Comparison of ENCODE assay signal across 23 cellular contexts in the genomic region with DNA sequence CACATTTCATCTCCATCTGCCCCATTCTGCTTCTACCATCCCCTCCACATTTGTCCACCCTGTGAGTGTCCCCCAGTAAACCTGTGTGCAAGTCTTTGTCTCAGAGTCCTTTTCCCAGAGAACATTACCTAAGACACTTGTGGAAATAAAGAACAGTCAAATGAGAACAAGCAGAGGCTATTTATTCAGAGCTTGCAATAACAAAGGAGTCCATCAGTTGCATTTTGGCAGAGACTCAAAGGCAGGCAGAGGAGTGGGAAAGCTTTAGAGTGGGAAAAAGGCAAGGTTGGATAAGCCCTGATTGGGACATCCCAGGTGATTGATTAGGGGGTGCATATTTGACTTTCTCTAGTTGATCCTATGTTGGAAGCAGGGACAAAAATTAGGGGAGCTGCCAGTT. TPM values are rescaled to one million over a fixed set of nuclear protein-coding genes. Genes with fewer than 3 reads are reported as not detected.
DNase-seq lines count a peak whose midpoint lies in the region; ATAC-seq and TF ChIP-seq lines count a peak whose summit lies in the region.
"Had no signal": no experiment of that assay in that cellular context is flagged by ENCODE, and none has a peak within 500 bp of the region (broad histone marks: within the 10 kb centered on the region; RNA-seq: fewer than 3 reads in every experiment).

No MANE protein-coding gene starts in this region.

- no peak overlapping the region for H2BK5ac ChIP-seq in trophoblast cell (ENCODE audit: low read depth, low read length, poor library complexity)

- H3K9ac ChIP-seq in trophoblast cell (ENCODE audit: low read length): peak overlapping the region; percentile 48

- no peaks in the 10 kb centered on the region for H3K79me2 ChIP-seq in GM23338 (replicated peaks; ENCODE audit: insufficient read depth)
- no peaks in the 10 kb centered on the region for H3K79me2 ChIP-seq in trophoblast cell (ENCODE audit: control insufficient read depth, insufficient read depth, low read length, poor library complexity)

- H3K27me3 Mint-ChIP-seq in GM23338 (ENCODE audit: insufficient read depth, low read depth, poor library complexity): peaks cover 5% of the 10 kb centered on the region
- H3K27me3 Mint-ChIP-seq: dendritic cell treated with granulocyte-macrophage colony-stimulating factor and Interleukin-4, amounts not matched to agents 40 ng/mL and 50 ng/mL, for 4 days had no signal

- H3K4me3 ChIP-seq in GM23338 (no peak overlapping the region), trophoblast cell (ENCODE audit: low read depth, low read length) (no peak overlapping the region)
- H3K4me3 ChIP-seq: vagina had no signal

- H3K23ac ChIP-seq in trophoblast cell (ENCODE audit: low read length): no peak overlapping the region

- H3K9me2 ChIP-seq in GM23338 (ENCODE audit: insufficient read depth): 0 out of 2 replicates have a peak, but pooled peaks cover 6% of the 10 kb centered on the region

- H3K27me3 ChIP-seq in GM23338 (ENCODE audit: insufficient read depth): no peaks in the 10 kb centered on the region
- H3K27me3 ChIP-seq in trophoblast cell (ENCODE audit: insufficient read depth, low read length): no peaks in the 10 kb centered on the region
- H3K27me3 ChIP-seq: vagina had no signal

- H3K27ac Mint-ChIP-seq in GM23338: no peak overlapping the region
- H3K27ac Mint-ChIP-seq: CD8-positive, alpha-beta T cell; dendritic cell treated with granulocyte-macrophage colony-stimulating factor and Interleukin-4, amounts not matched to agents 40 ng/mL and 50 ng/mL, for 4 days; mesothelial cell of epicardium; natural killer cell treated with Interleukin-12 subunit alpha and Interleukin-12 subunit beta and Interleukin-15 and Interleukin-18, amount 100 ng/mL, for 72 hours; T-helper 2 cell treated with Interferon-gamma antibody and Interleukin-4, amounts not matched to agents 5 μg/mL and 100 μg/mL, for 36 hours; WTC11 had no signal

- H4K91ac ChIP-seq in trophoblast cell (ENCODE audit: low read depth, low read length): no peak overlapping the region

- H3K4me1 ChIP-seq in GM23338 (ENCODE audit: insufficient read depth): no peaks in the 10 kb centered on the region
- H3K4me1 ChIP-seq in trophoblast cell (ENCODE audit: control insufficient read depth in 1 of 2, insufficient read depth in 2 of 2, low read length in 2 of 2): no peaks in the 10 kb centered on the region
- H3K4me1 ChIP-seq: vagina had no signal

- no peak overlapping the region for H2BK120ac ChIP-seq in trophoblast cell (ENCODE audit: insufficient read depth, low read length, poor library complexity)

- peaks cover 4% of the 10 kb centered on the region; the same call in 1 of the 3 replicates for H3K4me1 Mint-ChIP-seq in GM23338

- 0 out of 2 replicates have a peak overlapping the region, but pooled peaks have one; percentile 30 for H2AFZ ChIP-seq in GM23338
- no peak overlapping the region for H2AFZ ChIP-seq in trophoblast cell (ENCODE audit: insufficient read depth, low read length, poor library complexity)

- no peak overlapping the region for H3K4ac ChIP-seq in trophoblast cell (ENCODE audit: low read depth, low read length)

- H3F3A ChIP-seq in GM23338 (replicated peaks; ENCODE audit: low read depth): no peaks in the 10 kb centered on the region

- ATAC-seq in GM23338: no peak
- ATAC-seq in HG03378 (IDR thresholded peaks at IDR 0.05; ENCODE audit: unreplicated experiment): no peak
- no peak for ATAC-seq in activated CD4-positive, CD25-positive, alpha-beta regulatory T cell treated with anti-CD3 and anti-CD28 coated beads, Interleukin-2, amount 50 U/mL, for 24 hours
- ATAC-seq: CD8-positive, alpha-beta T cell; WTC11 had no signal

- no peak for TF ChIP-seq CTCF in GM23338 (conservative IDR thresholded peaks at IDR 0.05; ENCODE audit: low read depth in 2 of 2)

- no peaks in the 10 kb centered on the region for H3K9me3 Mint-ChIP-seq in GM23338
- H3K9me3 Mint-ChIP-seq: HFFc6; natural killer cell treated with Interleukin-12 subunit alpha and Interleukin-12 subunit beta and Interleukin-15 and Interleukin-18, amount 100 ng/mL, for 72 hours; WTC11 had no signal

- H3K36me3 Mint-ChIP-seq in GM23338 (ENCODE audit: low read depth): no peaks in the 10 kb centered on the region
- H3K36me3 Mint-ChIP-seq: CD8-positive, alpha-beta T cell; mesothelial cell of epicardium; natural killer cell treated with Interleukin-12 subunit alpha and Interleukin-12 subunit beta and Interleukin-15 and Interleukin-18, amount 100 ng/mL, for 72 hours; WTC11 had no signal

- no peak for DNase-seq in GM23338 (ENCODE audit: low spot score)
- DNase-seq in NCI-H69 (lab: John Stamatoyannopoulos, UW): peak; percentile 4
- DNase-seq in fibroblast of peridontal ligament (ENCODE audit: extremely low read depth): peak; percentile 34
- DNase-seq in trophoblast cell: no peak
- no peak for DNase-seq in NCI-H128 (lab: John Stamatoyannopoulos, UW; ENCODE audit: unreplicated experiment)
- DNase-seq: activated CD4-positive, alpha-beta T cell treated with anti-CD3 and anti-CD28 coated beads, Interleukin-2, amount 50 U/mL, for 48 hours; CD8-positive, alpha-beta T cell; head of caudate nucleus; KBM-7; NK-92 treated with Interleukin-12 subunit alpha and Interleukin-12 subunit beta, amount 100 ng/mL, for 24 hours; substantia nigra had no signal

- H3K4me2 ChIP-seq in GM23338 (no peak overlapping the region), trophoblast cell (ENCODE audit: low read length) (no peak overlapping the region)

- H3K79me1 ChIP-seq in trophoblast cell (ENCODE audit: low read length): no peaks in the 10 kb centered on the region

- no peak overlapping the region for H3K14ac ChIP-seq in trophoblast cell (ENCODE audit: low read length)

- H3K36me3 ChIP-seq in GM23338 (ENCODE audit: insufficient read depth) (no peaks in the 10 kb centered on the region), trophoblast cell (ENCODE audit: control insufficient read depth in 1 of 2, insufficient read depth in 2 of 2, low read length in 2 of 2) (no peaks in the 10 kb centered on the region)
- H3K36me3 ChIP-seq: vagina had no signal

- H4K20me1 ChIP-seq in GM23338 (replicated peaks; ENCODE audit: insufficient read depth): no peaks in the 10 kb centered on the region

- H2AK5ac ChIP-seq in trophoblast cell (ENCODE audit: low read length): no peak overlapping the region

- H4K8ac ChIP-seq in trophoblast cell (ENCODE audit: low read depth, low read length): no peak overlapping the region

- H2BK12ac ChIP-seq in trophoblast cell (ENCODE audit: low read length): no peak overlapping the region

- no peak overlapping the region for H4K12ac ChIP-seq in trophoblast cell (ENCODE audit: low read depth, low read length)

- no peak overlapping the region for H3K18ac ChIP-seq in trophoblast cell (ENCODE audit: low read length)

- H3K9me3 ChIP-seq in trophoblast cell (ENCODE audit: insufficient read depth, low read depth, low read length): no peaks in the 10 kb centered on the region
- H3K9me3 ChIP-seq: vagina had no signal

- no peak overlapping the region for H3K4me3 Mint-ChIP-seq in GM23338
- H3K4me3 Mint-ChIP-seq: CD8-positive, alpha-beta T cell; dendritic cell treated with granulocyte-macrophage colony-stimulating factor and Interleukin-4, amounts not matched to agents 40 ng/mL and 50 ng/mL, for 4 days; mesothelial cell of epicardium; natural killer cell treated with Interleukin-12 subunit alpha and Interleukin-12 subunit beta and Interleukin-15 and Interleukin-18, amount 100 ng/mL, for 72 hours; T-helper 2 cell treated with Interferon-gamma antibody and Interleukin-4, amounts not matched to agents 5 μg/mL and 100 μg/mL, for 36 hours; WTC11 had no signal

- H3K27ac ChIP-seq in GM23338 (ENCODE audit: low read depth) (no peak overlapping the region), trophoblast cell (ENCODE audit: low read depth, low read length) (no peak overlapping the region)
- H3K27ac ChIP-seq: vagina had no signal

TF ChIP-seq in GM23338, 12 proteins besides CTCF, POLR2A, EP300 and RAD21 (continues in another document):
- TF ChIP-seq REST (IDR thresholded peaks at IDR 0.05; ENCODE audit: unreplicated experiment) (no peak), EZH2phosphoT487 (IDR thresholded peaks at IDR 0.05; ENCODE audit: unreplicated experiment) (no peak), ZNF114 (CRISPR knock-in tag; IDR thresholded peaks at IDR 0.05) (no peak), CREB1 (CRISPR knock-in tag; IDR thresholded peaks at IDR 0.05; ENCODE audit: low read depth) (no peak), JUNB (IDR thresholded peaks at IDR 0.05; ENCODE audit: unreplicated experiment) (no peak)

RNA-seq across cellular contexts. Expression of gene PPFIBP1, which starts 18.2 kb away (rescaled TPM):
- 27.0 and 33.2 TPM in 2 replicates for total RNA-seq in GM23338 (2014; rRNA removed; shearing (Covaris generic))
- 38.9 and 41.9 TPM in 2 replicates for polyA plus RNA-seq in GM23338 (2016; fragmentation: Nextera tagmentation; extraction: Ambion mirVana)
- 104 and 107 TPM in 2 replicates for polyA plus RNA-seq in trophoblast cell (2013)

RNA-seq across cellular contexts. Expression of gene SMCO2, which starts 59.2 kb away (rescaled TPM):
- not detected in 2 replicates for total RNA-seq in GM23338 (2014; rRNA removed; shearing (Covaris generic))
- polyA plus RNA-seq in GM23338 (2016; fragmentation: Nextera tagmentation; extraction: Ambion mirVana): 0.24 and 0.86 TPM in 2 replicates
- polyA plus RNA-seq in trophoblast cell (2013): 0.14 and 0.19 TPM in 2 replicates
- total RNA-seq: CD8-positive, alpha-beta T cell; fibroblast of lung; HFFc6; HT-29; mesothelial cell of epicardium; RPMI7951; vagina had no signal
- polyA plus RNA-seq: fibroblast of lung had no signal

Comparison
In these comparisons a context has a peak if more than half of its experiments do, and no peak if none do; other contexts are left out.
1. DNase-seq: peak in NCI-H69 (single experiment) and fibroblast of peridontal ligament (single experiment); none in GM23338 (single experiment), trophoblast cell (0 of 2) and NCI-H128 (single experiment).